In genomic region chr4:92535599-92535998, GRCh38 we compare ENCODE assay signal across 18 cellular contexts.
DNase-seq lines count a peak whose midpoint lies in the region; ATAC-seq and TF ChIP-seq lines count a peak whose summit lies in the region.
"Had no signal": no experiment of that assay in that cellular context is flagged by ENCODE, and none has a peak within 500 bp of the region (broad histone marks: within the 10 kb centered on the region; RNA-seq: fewer than 3 reads in every experiment).

No MANE protein-coding gene starts in this region.

- H3K4me1 ChIP-seq in Karpas-422 (ENCODE audit: low read length) = no peaks in the 10 kb centered on the region
- H3K4me1 ChIP-seq: BLaER1, Caco-2 had no signal

- H3K4me3 ChIP-seq in Karpas-422 (ENCODE audit: low read length) = no peak overlapping the region
- H3K4me3 ChIP-seq: BLaER1, GM23248 had no signal

- no peaks in the 10 kb centered on the region for H3K79me2 ChIP-seq in Karpas-422 (ENCODE audit: low read length)

- H3K27ac Mint-ChIP-seq in WTC11 = peak overlapping the region; percentile 72
- H3K27ac Mint-ChIP-seq: B cell; CD4-positive, CD25-positive, alpha-beta regulatory T cell; CD8-positive, alpha-beta T cell had no signal

- H4K20me1 ChIP-seq in Karpas-422 (ENCODE audit: insufficient read depth, low read depth, low read length) = no peaks in the 10 kb centered on the region
- H4K20me1 ChIP-seq: BLaER1 had no signal

- H3K36me3 Mint-ChIP-seq in WTC11 = peaks cover 47% of the 10 kb centered on the region
- H3K36me3 Mint-ChIP-seq: CD4-positive, CD25-positive, alpha-beta regulatory T cell; CD8-positive, alpha-beta T cell had no signal

- no peaks in the 10 kb centered on the region for H3K27me3 Mint-ChIP-seq in WTC11 (ENCODE audit: low read depth)
- H3K27me3 Mint-ChIP-seq: B cell; CD4-positive, CD25-positive, alpha-beta regulatory T cell had no signal

- H3K9me3 ChIP-seq in Karpas-422 (ENCODE audit: low read length) = peaks cover 3% of the 10 kb centered on the region; the same call in 1 of the 2 replicates
- H3K9me3 ChIP-seq: Caco-2 had no signal

- H3K27me3 ChIP-seq in Karpas-422 (ENCODE audit: low read length) = no peaks in the 10 kb centered on the region
- H3K27me3 ChIP-seq: BLaER1 had no signal

- peaks cover 32% of the 10 kb centered on the region for H3K9me3 Mint-ChIP-seq in WTC11

- H3K4me1 Mint-ChIP-seq in WTC11 = peaks cover 2% of the 10 kb centered on the region
- H3K4me1 Mint-ChIP-seq: B cell, H9 had no signal

- H3K36me3 ChIP-seq in Karpas-422 (ENCODE audit: insufficient read depth, low read length) = no peaks in the 10 kb centered on the region
- H3K36me3 ChIP-seq: BLaER1 had no signal

- CTCF ChIA-PET in WTC11 (lab: Charles Lee) = no interaction called here

- H3K4me3 Mint-ChIP-seq in WTC11 = no peak overlapping the region
- H3K4me3 Mint-ChIP-seq: B cell; CD4-positive, CD25-positive, alpha-beta regulatory T cell; CD8-positive, alpha-beta T cell; H9 had no signal

- ATAC-seq in WTC11 = no peak; the same call in 1 of the 2 replicates
- ATAC-seq: CD8-positive, alpha-beta T cell; HCT116 had no signal

- TF ChIP-seq CTCF in WTC11 (IDR thresholded peaks at IDR 0.05) = no peak

- no peaks in the 10 kb centered on the region for H3K9me2 ChIP-seq in Karpas-422 (replicated peaks; ENCODE audit: insufficient read depth, low read length)

- H2AFZ ChIP-seq in Karpas-422 (ENCODE audit: low read length) = peak overlapping the region; percentile 43; the same call in 1 of the 2 replicates
- H2AFZ ChIP-seq: GM23248 had no signal

- no peak overlapping the region for H3K9ac ChIP-seq in Karpas-422 (ENCODE audit: low read length)
- H3K9ac ChIP-seq: BLaER1, GM23248 had no signal

- DNase-seq in NCI-H1105 treated with DMSO at 0.1 percent for 48 hours (lab: John Stamatoyannopoulos, UW) (peak; percentile 57), NCI-H1105 (lab: John Stamatoyannopoulos, UW) (no peak), Karpas-422 (no peak), WTC11 (ENCODE audit: low spot score) (no peak), dermis blood vessel endothelial cell (no peak)
- DNase-seq in stimulated activated CD4-positive, alpha-beta T cell treated with anti-CD3 and anti-CD28 coated beads, Interleukin-1b, Interleukin-23, amount 100 ng/mL, for 48 hours = no peak
- DNase-seq: Caco-2; CD4-positive, CD25-positive, alpha-beta regulatory T cell; CD8-positive, alpha-beta T cell; DMS153; DND-41; GM23248; H9 had no signal

- H3K27ac ChIP-seq in Karpas-422 (ENCODE audit: low read length) = no peak overlapping the region
- H3K27ac ChIP-seq: 22Rv1, BLaER1, C4-2B, GM23248 had no signal

- POLR2A ChIA-PET in WTC11 (lab: Charles Lee) = no interaction called here

- H3K4me2 ChIP-seq in Karpas-422 (ENCODE audit: low read depth, low read length, poor library complexity, severe bottlenecking) = no peak overlapping the region
- H3K4me2 ChIP-seq: BLaER1 had no signal

TF ChIP-seq in WTC11, 78 proteins besides CTCF, POLR2A, EP300 and RAD21:
- TF ChIP-seq FOXJ3 (CRISPR knock-in tag; IDR thresholded peaks at IDR 0.05; ENCODE audit: borderline replicate concordance) = no peak
- TF ChIP-seq E2F5 (CRISPR knock-in tag; IDR thresholded peaks at IDR 0.05) = no peak
- TF ChIP-seq IRF2 (CRISPR knock-in tag; IDR thresholded peaks at IDR 0.05; ENCODE audit: borderline replicate concordance, low read depth) = no peak
- no peak for TF ChIP-seq ZNF232 (CRISPR knock-in tag; IDR thresholded peaks at IDR 0.05)
- TF ChIP-seq MLX (CRISPR knock-in tag; IDR thresholded peaks at IDR 0.05) = no peak
- no peak for TF ChIP-seq MAX (CRISPR knock-in tag; IDR thresholded peaks at IDR 0.05)
- TF ChIP-seq NFE2L1 (CRISPR knock-in tag; IDR thresholded peaks at IDR 0.05) = no peak
- TF ChIP-seq ZMAT4 (CRISPR knock-in tag; IDR thresholded peaks at IDR 0.05) = no peak
- TF ChIP-seq ATF6 (CRISPR knock-in tag; IDR thresholded peaks at IDR 0.05) = no peak
- TF ChIP-seq ZNF416 (CRISPR knock-in tag; IDR thresholded peaks at IDR 0.05) = no peak
- no peak for TF ChIP-seq E2F4 (CRISPR knock-in tag; IDR thresholded peaks at IDR 0.05; ENCODE audit: borderline replicate concordance, low read depth)
- no peak for TF ChIP-seq NFATC4 (CRISPR knock-in tag; IDR thresholded peaks at IDR 0.05)
- TF ChIP-seq ESRRA (CRISPR knock-in tag; IDR thresholded peaks at IDR 0.05; ENCODE audit: borderline replicate concordance) = no peak
- no peak for TF ChIP-seq CDX4 (CRISPR knock-in tag; IDR thresholded peaks at IDR 0.05; ENCODE audit: borderline replicate concordance)
- no peak for TF ChIP-seq USF2 (CRISPR knock-in tag; IDR thresholded peaks at IDR 0.05)
- no peak for TF ChIP-seq ZNF138 (CRISPR knock-in tag; conservative IDR thresholded peaks at IDR 0.05)
- no peak for TF ChIP-seq TEAD4 (CRISPR knock-in tag; IDR thresholded peaks at IDR 0.05)
- no peak for TF ChIP-seq MXD4 (CRISPR knock-in tag; IDR thresholded peaks at IDR 0.05; ENCODE audit: borderline replicate concordance)
- no peak for TF ChIP-seq ERG (CRISPR knock-in tag; IDR thresholded peaks at IDR 0.05)
